Comparison of ENCODE assay signal across 30 cellular contexts in the genomic region with DNA sequence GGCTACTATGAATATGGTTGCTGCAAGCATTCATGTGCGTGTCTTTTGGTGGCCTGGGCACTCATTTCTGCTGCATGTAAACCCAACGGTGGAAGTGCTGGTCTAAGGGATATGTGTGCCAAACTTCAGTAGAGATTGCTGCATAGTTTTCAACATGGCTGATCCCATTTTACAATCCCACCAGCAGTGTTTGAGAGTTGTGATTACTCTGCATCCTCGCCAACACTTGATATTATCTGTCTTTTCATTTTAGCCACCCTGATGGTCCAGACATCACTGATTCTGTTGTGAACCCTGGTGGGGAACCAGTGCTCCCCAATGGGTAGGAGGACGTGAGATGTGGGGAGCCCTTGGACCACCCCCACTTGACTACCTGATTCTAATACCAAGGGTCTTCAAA. TPM values are rescaled to one million over a fixed set of nuclear protein-coding genes. Genes with fewer than 3 reads are reported as not detected.
"Had no signal": no experiment of that assay in that cellular context is flagged by ENCODE, and none has a peak within 500 bp of the region (broad histone marks: within the 10 kb centered on the region; RNA-seq: fewer than 3 reads in every experiment).

No MANE protein-coding gene starts in this region.

- DNase-seq: colonic mucosa; cortex of kidney; effector CD8-positive, alpha-beta T cell; effector memory CD8-positive, alpha-beta T cell; endodermal cell; erythroblast; esophagus squamous epithelium; foreskin fibroblast; foreskin melanocyte; gastrocnemius medialis; glutamatergic neuron; heart right ventricle; hippocampal formation; immature natural killer cell; islet precursor cell; kidney; kidney glomerular epithelial cell; left colon; left ventricle myocardium inferior; lower lobe of right lung; mesenchymal stem cell; mucosa of descending colon had no signal

- FAIRE-seq: endometrium, kidney had no signal

- ATAC-seq: effector memory CD8-positive, alpha-beta T cell; esophagus mucosa; gastrocnemius medialis; heart right ventricle; left colon; left lobe of liver; lower lobe of right lung; mucosa of descending colon had no signal

- H3K36me3 ChIP-seq: colonic mucosa, esophagus squamous epithelium, gastrocnemius medialis, heart right ventricle, left ventricle myocardium inferior, lower lobe of right lung had no signal

- H3K27ac ChIP-seq: colonic mucosa, epithelial cell of prostate, esophagus squamous epithelium, gastrocnemius medialis, heart right ventricle, left ventricle myocardium inferior, lower lobe of right lung had no signal

- H3K9me3 ChIP-seq: colonic mucosa, esophagus squamous epithelium, gastrocnemius medialis, heart right ventricle, left ventricle myocardium inferior, lower lobe of right lung, mucosa of descending colon had no signal

- H3K4me3 ChIP-seq: colonic mucosa, esophagus squamous epithelium, gastrocnemius medialis, heart right ventricle, left ventricle myocardium inferior, lower lobe of right lung, mucosa of descending colon had no signal

- H3K27me3 ChIP-seq: colonic mucosa, gastrocnemius medialis had no signal

- H3K4me1 ChIP-seq: colonic mucosa, heart right ventricle, left ventricle myocardium inferior, lower lobe of right lung had no signal

RNA-seq across cellular contexts. Expression of a gene that starts 27.5 kb away (rescaled TPM):
- total RNA-seq: dermis microvascular lymphatic vessel endothelial cell, esophagus mucosa, esophagus squamous epithelium, gastrocnemius medialis, glomerular endothelial cell, left lobe of liver, lower lobe of right lung, lung microvascular endothelial cell, mesenteric fat pad had no signal
